ENCODE assay signal across 8 cellular contexts in genomic region chr6:68967549-68968300, GRCh38.
DNase-seq lines count a peak whose midpoint lies in the region; ATAC-seq, FAIRE-seq and TF ChIP-seq lines count a peak whose summit lies in the region.

No MANE protein-coding gene starts in this region.

- H3K9me3 ChIP-seq in CD4-positive, alpha-beta T cell (ENCODE audit: control insufficient read depth, low read length): no peaks in the 10 kb centered on the region
- H3K9me3 ChIP-seq in endothelial cell of umbilical vein (replicated peaks; ENCODE audit: control insufficient read depth, insufficient read depth, low read length) (no peaks in the 10 kb centered on the region), thoracic aorta (no peaks in the 10 kb centered on the region)

- TF ChIP-seq POLR2A in endothelial cell of umbilical vein (IDR thresholded peaks at IDR 0.05; ENCODE audit: low read depth, low read length): no peak

- intact Hi-C loops in CD4-positive, alpha-beta T cell (cut with DNase I, micrococcal nuclease): no loop called here
- intact Hi-C loops in activated CD4-positive, alpha-beta memory T cell treated with anti-CD3 and anti-CD28 coated beads for 36 hours (cut with micrococcal nuclease): loop anchor here (2.0 to 5.0 kb wide), 2 partner anchors 95 to 329 kb away; no protein-coding TSS in a partner anchor
- intact Hi-C loops in endothelial cell of umbilical vein (cut with micrococcal nuclease): loop anchor here (1.0 kb wide), 1 partner anchor 329 kb away; no protein-coding TSS in a partner anchor

- H3K27me3 Mint-ChIP-seq in CD4-positive, alpha-beta T cell: peaks cover 7% of the 10 kb centered on the region
- H3K27me3 Mint-ChIP-seq in activated CD4-positive, alpha-beta memory T cell treated with anti-CD3 and anti-CD28 coated beads for 36 hours: peaks cover 3% of the 10 kb centered on the region

- H3K79me2 ChIP-seq in endothelial cell of umbilical vein (ENCODE audit: control insufficient read depth, insufficient read depth, low read length): no peaks in the 10 kb centered on the region

- peak; percentile 4 to 33 (median 16) for DNase-seq in CD4-positive, alpha-beta T cell
- peak; percentile 13 for DNase-seq in NCI-H226
- peak; percentile 62 for DNase-seq in activated CD4-positive, alpha-beta memory T cell treated with anti-CD3 and anti-CD28 coated beads for 36 hours
- DNase-seq in endothelial cell of umbilical vein (ENCODE audit: low read depth, low spot score): peak; percentile 46
- DNase-seq in myocyte (ENCODE audit: low read depth): peak; percentile 58
- DNase-seq in thoracic aorta (ENCODE audit: low spot score): peak; percentile 4

- no peak overlapping the region for H3K4me3 Mint-ChIP-seq in CD4-positive, alpha-beta T cell
- H3K4me3 Mint-ChIP-seq in activated CD4-positive, alpha-beta memory T cell treated with anti-CD3 and anti-CD28 coated beads for 36 hours: no peak overlapping the region

- no peak overlapping the region for H3K9ac ChIP-seq in endothelial cell of umbilical vein (replicated peaks; ENCODE audit: extremely low read depth, insufficient read depth, low read length)

- peaks cover 9% of the 10 kb centered on the region for H3K4me1 Mint-ChIP-seq in CD4-positive, alpha-beta T cell (ENCODE audit: low read depth)
- peaks cover 8% of the 10 kb centered on the region for H3K4me1 Mint-ChIP-seq in activated CD4-positive, alpha-beta memory T cell treated with anti-CD3 and anti-CD28 coated beads for 36 hours (ENCODE audit: low read depth)

- H3K27ac Mint-ChIP-seq in CD4-positive, alpha-beta T cell: no peak overlapping the region
- H3K27ac Mint-ChIP-seq in activated CD4-positive, alpha-beta memory T cell treated with anti-CD3 and anti-CD28 coated beads for 36 hours: no peak overlapping the region

- H3K4me1 ChIP-seq in endothelial cell of umbilical vein (ENCODE audit: control insufficient read depth, extremely low read depth, insufficient read depth, low read length): no peaks in the 10 kb centered on the region
- no peaks in the 10 kb centered on the region for H3K4me1 ChIP-seq in thoracic aorta (ENCODE audit: control insufficient read depth in 1 of 2, low read depth in 2 of 2)

- peak; percentile 83 for TF ChIP-seq CTCF in CD4-positive, alpha-beta T cell (IDR thresholded peaks at IDR 0.05)
- TF ChIP-seq CTCF in endothelial cell of umbilical vein (IDR thresholded peaks at IDR 0.05; ENCODE audit: extremely low read depth in 1 of 2, insufficient read depth in 1 of 2, low read depth in 1 of 2, low read length in 2 of 2) (peak; percentile 70 to 73), thoracic aorta (IDR thresholded peaks at IDR 0.05) (peak; percentile 81)

- H3K36me3 ChIP-seq in endothelial cell of umbilical vein (ENCODE audit: control insufficient read depth in 2 of 2, extremely low read depth in 1 of 2, insufficient read depth in 2 of 2, low read length in 2 of 2) (no peaks in the 10 kb centered on the region), thoracic aorta (no peaks in the 10 kb centered on the region)

- H3K36me3 Mint-ChIP-seq in CD4-positive, alpha-beta T cell (ENCODE audit: low read depth): no peaks in the 10 kb centered on the region
- no peaks in the 10 kb centered on the region for H3K36me3 Mint-ChIP-seq in activated CD4-positive, alpha-beta memory T cell treated with anti-CD3 and anti-CD28 coated beads for 36 hours

- H3K4me2 ChIP-seq in endothelial cell of umbilical vein (ENCODE audit: insufficient read depth, low read length): no peak overlapping the region

- POLR2A ChIA-PET in CD4-positive, alpha-beta T cell (lab: Charles Lee): no interaction called here
- POLR2A ChIA-PET in activated CD4-positive, alpha-beta memory T cell treated with anti-CD3 and anti-CD28 coated beads for 36 hours (lab: Charles Lee): no interaction called here
- POLR2A ChIA-PET in endothelial cell of umbilical vein (lab: Charles Lee): no interaction called here

- FAIRE-seq in endothelial cell of umbilical vein (lab: Jason Lieb, UNC): peak; percentile 71

- no peaks in the 10 kb centered on the region for H3K9me3 Mint-ChIP-seq in CD4-positive, alpha-beta T cell
- no peaks in the 10 kb centered on the region for H3K9me3 Mint-ChIP-seq in activated CD4-positive, alpha-beta memory T cell treated with anti-CD3 and anti-CD28 coated beads for 36 hours

- H4K20me1 ChIP-seq in endothelial cell of umbilical vein (replicated peaks; ENCODE audit: control insufficient read depth, extremely low read depth, insufficient read depth, low read length): no peaks in the 10 kb centered on the region

- dilution Hi-C loops in endothelial cell of umbilical vein (cut with MboI; ENCODE audit: extremely low pct_ligation_motif_present, low sequenced_read_pairs): no loop called here

- no peak overlapping the region for H3K27ac ChIP-seq in CD4-positive, alpha-beta T cell (ENCODE audit: low read depth, low read length)
- H3K27ac ChIP-seq in endothelial cell of umbilical vein (ENCODE audit: insufficient read depth, low read depth, low read length) (no peak overlapping the region), thoracic aorta (no peak overlapping the region)

- no TSS peak for BruUV-seq in endothelial cell of umbilical vein (replicated peaks; lab: Mats Ljungman, UMichigan)

- H3K4me3 ChIP-seq in endothelial cell of umbilical vein (replicated peaks in 1 of 3; ENCODE audit: insufficient read depth in 1 of 3, low read depth in 1 of 3, low read length in 3 of 3): no peak overlapping the region
- no peak overlapping the region for H3K4me3 ChIP-seq in thoracic aorta

- no peak overlapping the region for H2AFZ ChIP-seq in endothelial cell of umbilical vein (ENCODE audit: low read depth, low read length)

- CTCF ChIA-PET in CD4-positive, alpha-beta T cell (lab: Charles Lee): no interaction called here
- CTCF ChIA-PET in activated CD4-positive, alpha-beta memory T cell treated with anti-CD3 and anti-CD28 coated beads for 36 hours (lab: Charles Lee): interaction anchor here (0.9 to 1.3 kb wide), 5 partner anchors 9 to 328 kb away, joined by 3 to 7 read pairs (median 3); no protein-coding TSS in a partner anchor
- CTCF ChIA-PET in endothelial cell of umbilical vein (lab: Charles Lee): interaction anchor here (0.5 kb wide), 1 partner anchor 291 kb away, joined by 4 read pairs; no protein-coding TSS in a partner anchor

- H3K9me1 ChIP-seq in endothelial cell of umbilical vein (replicated peaks; ENCODE audit: control insufficient read depth, extremely low read depth, insufficient read depth, low read length): no peaks in the 10 kb centered on the region

- ATAC-seq in CD4-positive, alpha-beta T cell (ENCODE audit: poor library complexity): peak; percentile 62
- ATAC-seq in GM18909 (IDR thresholded peaks at IDR 0.05; ENCODE audit: poor library complexity, unreplicated experiment): peak; percentile 84
- peak; percentile 88 for ATAC-seq in HG03095 (IDR thresholded peaks at IDR 0.05; ENCODE audit: unreplicated experiment)
- no peak for ATAC-seq in thoracic aorta (ENCODE audit: insufficient number of reproducible peaks, low FRiP score, low read depth)

- no peaks in the 10 kb centered on the region for H3K27me3 ChIP-seq in CD4-positive, alpha-beta T cell (ENCODE audit: control insufficient read depth, insufficient read depth, low read length)
- H3K27me3 ChIP-seq in endothelial cell of umbilical vein (ENCODE audit: control insufficient read depth in 2 of 2, insufficient read depth in 2 of 2, low read length in 2 of 2) (no peaks in the 10 kb centered on the region), thoracic aorta (replicated peaks; ENCODE audit: insufficient read depth) (no peaks in the 10 kb centered on the region)

TF ChIP-seq in endothelial cell of umbilical vein, 7 proteins besides CTCF, POLR2A, EP300 and RAD21:
- TF ChIP-seq, protein P1, sequence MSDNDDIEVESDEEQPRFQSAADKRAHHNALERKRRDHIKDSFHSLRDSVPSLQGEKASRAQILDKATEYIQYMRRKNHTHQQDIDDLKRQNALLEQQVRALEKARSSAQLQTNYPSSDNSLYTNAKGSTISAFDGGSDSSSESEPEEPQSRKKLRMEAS (IDR thresholded peaks at IDR 0.05; ENCODE audit: insufficient read depth, insufficient read length): no peak
- TF ChIP-seq FOS (IDR thresholded peaks at IDR 0.05; ENCODE audit: borderline replicate concordance, insufficient read depth, low read length) (no peak), GATA2 (IDR thresholded peaks at IDR 0.05; ENCODE audit: insufficient read depth, insufficient read length, low read depth, low read length) (no peak), MYC (IDR thresholded peaks at IDR 0.05; ENCODE audit: low read depth, low read length) (no peak), POLR2AphosphoS5 (IDR thresholded peaks at IDR 0.05; ENCODE audit: insufficient read depth, low read depth, low read length) (no peak), EZH2 (IDR thresholded peaks at IDR 0.05; ENCODE audit: borderline replicate concordance, low read depth, low read length, severe bottlenecking) (no peak), JUN (IDR thresholded peaks at IDR 0.05; ENCODE audit: borderline replicate concordance, insufficient read depth, insufficient read length, low read depth) (no peak)

Comparison
In these comparisons a context has a peak if more than half of its experiments do, and no peak if none do; other contexts are left out.
1. DNase-seq: peak in every context shown above with its lines; median percentile 62 in activated CD4-positive, alpha-beta memory T cell treated with anti-CD3 and anti-CD28 coated beads for 36 hours; 58 in myocyte; 46 in endothelial cell of umbilical vein; 16 in CD4-positive, alpha-beta T cell; 13 in NCI-H226; 4 in thoracic aorta.
2. intact Hi-C loops: an anchor here in activated CD4-positive, alpha-beta memory T cell treated with anti-CD3 and anti-CD28 coated beads for 36 hours (2.0 to 5.0 kb wide) and endothelial cell of umbilical vein (1.0 kb wide); none called in CD4-positive, alpha-beta T cell.